21 cellular contexts compared by ENCODE assay signal in the genomic region with DNA sequence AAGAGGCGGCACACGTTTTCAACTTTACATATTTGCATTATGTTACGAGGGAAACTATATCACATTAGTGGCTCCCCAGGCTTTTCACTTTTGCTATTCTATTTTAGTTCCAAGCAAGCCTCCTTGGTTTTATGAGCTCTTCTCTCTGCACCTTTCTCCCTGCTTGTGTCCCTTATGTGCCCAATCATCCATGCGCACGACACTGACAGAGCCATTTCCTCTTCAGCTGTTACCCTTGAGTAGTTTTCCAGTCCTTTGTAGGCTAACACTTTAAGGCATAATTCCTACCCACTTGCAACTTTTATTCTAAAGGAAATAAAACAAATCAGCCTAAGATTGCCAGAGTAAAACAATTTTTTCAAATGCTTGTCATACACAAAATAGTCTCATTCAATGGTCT.
DNase-seq lines count a peak whose midpoint lies in the region; TF ChIP-seq lines count a peak whose summit lies in the region.
"Had no signal": no experiment of that assay in that cellular context is flagged by ENCODE, and none has a peak within 500 bp of the region (broad histone marks: within the 10 kb centered on the region; RNA-seq: fewer than 3 reads in every experiment).

No MANE protein-coding gene starts in this region.

- no peak for TF ChIP-seq POLR2A in transverse colon (IDR thresholded peaks at IDR 0.05)

- H3K4me3 ChIP-seq in Karpas-422 (ENCODE audit: low read length), result peak overlapping the region; percentile 10
- H3K4me3 ChIP-seq in GM23248, result no peak overlapping the region
- H3K4me3 ChIP-seq in transverse colon, result no peak overlapping the region
- H3K4me3 ChIP-seq: A549, body of pancreas, colonic mucosa, stomach, tibial nerve had no signal

- H3K27me3 ChIP-seq in Karpas-422 (ENCODE audit: low read length), result no peaks in the 10 kb centered on the region
- no peaks in the 10 kb centered on the region for H3K27me3 ChIP-seq in GM23248 (replicated peaks; ENCODE audit: insufficient read depth)
- no peaks in the 10 kb centered on the region for H3K27me3 ChIP-seq in transverse colon
- H3K27me3 ChIP-seq: body of pancreas, colonic mucosa, stomach, tibial nerve had no signal

- H3K4me1 ChIP-seq in Karpas-422 (ENCODE audit: low read length) (peaks cover 91% of the 10 kb centered on the region), GM23248 (ENCODE audit: insufficient read depth) (peaks cover 11% of the 10 kb centered on the region), transverse colon (no peaks in the 10 kb centered on the region)
- H3K4me1 ChIP-seq: A549, body of pancreas, colonic mucosa had no signal

- TF ChIP-seq EP300 in transverse colon (IDR thresholded peaks at IDR 0.05; ENCODE audit: low read depth), result no peak

- intact Hi-C loops in transverse colon (cut with DNase I; ENCODE audit: low total_unique reads), result no loop called here

- H3F3A ChIP-seq in GM23248 (ENCODE audit: insufficient read depth), result peaks cover 10% of the 10 kb centered on the region; the same call in 1 of the 2 replicates

- H4K20me1 ChIP-seq in Karpas-422 (ENCODE audit: insufficient read depth, low read depth, low read length) (no peaks in the 10 kb centered on the region), GM23248 (ENCODE audit: insufficient read depth) (no peaks in the 10 kb centered on the region)

- no peak overlapping the region for H2AFZ ChIP-seq in Karpas-422 (ENCODE audit: low read length)
- H2AFZ ChIP-seq in GM23248, result no peak overlapping the region

- H3K27ac ChIP-seq in Karpas-422 (ENCODE audit: low read length), result peak overlapping the region; percentile 98
- H3K27ac ChIP-seq in GM23248, result no peak overlapping the region
- H3K27ac ChIP-seq in transverse colon, result no peak overlapping the region
- H3K27ac ChIP-seq: A549, body of pancreas, colonic mucosa, stomach, tibial nerve, WERI-Rb-1 had no signal

- in situ Hi-C loops in GM23248 (cut with MboI) (no loop called here), transverse colon (cut with MboI; ENCODE audit: low pct_ligation_motif_present in 1 of 4, low pct_unique_long_range_greater_than_20kb in 1 of 4, low sequenced_read_pairs in 3 of 4) (no loop called here)

- H3K9me2 ChIP-seq in Karpas-422 (replicated peaks; ENCODE audit: insufficient read depth, low read length), result no peaks in the 10 kb centered on the region
- no peaks in the 10 kb centered on the region for H3K9me2 ChIP-seq in GM23248 (ENCODE audit: insufficient read depth)

- H3K9me3 ChIP-seq in Karpas-422 (ENCODE audit: low read length) (no peaks in the 10 kb centered on the region), GM23248 (ENCODE audit: low read depth) (no peaks in the 10 kb centered on the region), transverse colon (no peaks in the 10 kb centered on the region)
- H3K9me3 ChIP-seq: A549, body of pancreas, colonic mucosa, stomach, tibial nerve had no signal

- no peaks in the 10 kb centered on the region for H3K36me3 ChIP-seq in Karpas-422 (ENCODE audit: insufficient read depth, low read length)
- H3K36me3 ChIP-seq in GM23248 (ENCODE audit: low read depth), result no peaks in the 10 kb centered on the region
- H3K36me3 ChIP-seq in transverse colon, result no peaks in the 10 kb centered on the region
- H3K36me3 ChIP-seq: colonic mucosa, stomach, tibial nerve, WERI-Rb-1 had no signal

- no peak for TF ChIP-seq CTCF in transverse colon (IDR thresholded peaks at IDR 0.05)

- peak overlapping the region; percentile 60 for H3K4me2 ChIP-seq in Karpas-422 (ENCODE audit: low read depth, low read length, poor library complexity, severe bottlenecking)
- H3K4me2 ChIP-seq in GM23248 (ENCODE audit: unreplicated experiment), result no peak overlapping the region
- H3K4me2 ChIP-seq: A549 had no signal

- peak overlapping the region; percentile 58 for H3K9ac ChIP-seq in Karpas-422 (ENCODE audit: low read length)
- no peak overlapping the region for H3K9ac ChIP-seq in GM23248

- 92 to 93% methylated on average over 5 of the region's 5 CpGs for WGBS in GM23248 (ENCODE audit: low coverage in 1 of 2, low lambda C conversion rate in 2 of 2, missing lambda C conversion rate in 2 of 2), 2 experiments
- 78 to 90% methylated on average over 5 of the region's 5 CpGs for WGBS in transverse colon (ENCODE audit: low coverage in 1 of 2), 2 donors

- H3K79me2 ChIP-seq in Karpas-422 (ENCODE audit: low read length) (peaks cover 52% of the 10 kb centered on the region), GM23248 (ENCODE audit: insufficient read depth) (peaks cover 76% of the 10 kb centered on the region)

- DNase-seq in NCI-H526 (lab: John Stamatoyannopoulos, UW) (peak; percentile 46 to 65), NCI-H526 treated with DMSO at 0.1 percent for 48 hours (lab: John Stamatoyannopoulos, UW) (no peak), Karpas-422 (peak; percentile 87), cerebellar nuclear complex (lab: John Stamatoyannopoulos, UW) (peak; percentile 13 to 88), retina (peak; percentile 38), GM23248 (no peak), transverse colon (no peak), NCI-H1092 (lab: John Stamatoyannopoulos, UW) (no peak)
- DNase-seq: activated CD4-positive, alpha-beta memory T cell treated with anti-CD3 and anti-CD28 coated beads, Interleukin-2, amount 10 ng/mL, durations not matched to agents 7 days and 5 days; activated gamma-delta T cell; activated naive CD8-positive, alpha-beta T cell treated with anti-CD3 and anti-CD28 coated beads, Interleukin-2, amount 50 U/mL, for 24 hours; body of pancreas; colonic mucosa; GOT3; kidney; NCI-H226; NK-92 treated with Interleukin-12 subunit alpha and Interleukin-12 subunit beta, amount 100 ng/mL, for 24 hours; stomach; WERI-Rb-1 had no signal

Comparison
In these comparisons a context has a peak if more than half of its experiments do, and no peak if none do; other contexts are left out.
1. DNase-seq: peak in NCI-H526 (2 of 2), Karpas-422 (single experiment), cerebellar nuclear complex (2 of 2) and retina (single experiment); none in NCI-H526 treated with DMSO at 0.1 percent for 48 hours (single experiment), GM23248 (single experiment), transverse colon (single experiment) and NCI-H1092 (single experiment).